ENCODE assay signal across 20 cellular contexts in the genomic region with DNA sequence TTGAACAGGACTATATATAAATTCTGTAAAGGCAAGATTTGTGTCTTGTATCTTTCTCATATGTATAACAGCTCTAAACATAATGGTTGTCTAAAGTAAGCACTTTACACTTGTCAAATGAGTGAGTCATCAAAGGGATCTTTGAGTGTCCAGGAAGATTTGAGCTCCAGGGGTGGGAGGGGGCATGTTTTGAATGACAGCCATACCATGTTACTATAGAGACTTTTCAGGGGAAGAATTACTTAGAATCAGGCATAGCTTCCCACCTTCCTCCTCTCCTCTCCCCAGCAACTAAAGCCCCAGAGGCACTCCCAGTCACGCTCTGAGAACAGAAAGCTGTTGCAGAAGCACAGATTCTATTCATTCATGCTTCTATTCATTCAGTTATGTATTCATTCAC.
DNase-seq lines count a peak whose midpoint lies in the region; ATAC-seq and TF ChIP-seq lines count a peak whose summit lies in the region.
"Had no signal": no experiment of that assay in that cellular context is flagged by ENCODE, and none has a peak within 500 bp of the region (broad histone marks: within the 10 kb centered on the region; RNA-seq: fewer than 3 reads in every experiment).

No MANE protein-coding gene starts in this region.

- DNase-seq in NCI-H345 (lab: John Stamatoyannopoulos, UW), result peak; percentile 17
- DNase-seq in NCI-H345 treated with DMSO at 0.1 percent for 48 hours (lab: John Stamatoyannopoulos, UW; ENCODE audit: unreplicated experiment), result no peak
- peak; percentile 3 for DNase-seq in coronary artery (ENCODE audit: low spot score)
- peak; percentile 6 for DNase-seq in kidney tubule cell (ENCODE audit: low spot score)
- no peak for DNase-seq in GM19238 (ENCODE audit: insufficient read length, low spot score)
- DNase-seq in stimulated activated CD4-positive, alpha-beta T cell treated with anti-CD3 and anti-CD28 coated beads, Interleukin-2, amount 100 ng/mL, for 48 hours, result no peak
- DNase-seq: 8988T; CD4-positive, alpha-beta T cell; DMS153; EL; NCI-H1417; NCI-H187 treated with DMSO at 0.1 percent for 48 hours; NCI-H2171; NCI-H446 treated with DMSO at 0.1 percent for 48 hours; Peyer's patch had no signal

- no peak overlapping the region for H3K4me3 ChIP-seq in coronary artery
- H3K4me3 ChIP-seq: GM12878, Peyer's patch had no signal

- no peak for TF ChIP-seq CTCF in coronary artery (IDR thresholded peaks at IDR 0.05)

- ATAC-seq in HG02798 (IDR thresholded peaks at IDR 0.05; ENCODE audit: poor library complexity, unreplicated experiment) (no peak), GM19023 (IDR thresholded peaks at IDR 0.05; ENCODE audit: unreplicated experiment) (no peak)
- ATAC-seq: GM12878, Right ventricle myocardium inferior had no signal

- H3K27ac ChIP-seq in coronary artery, result no peak overlapping the region
- H3K27ac ChIP-seq: KMS-11, Peyer's patch had no signal

Comparison
In these comparisons a context has a peak if more than half of its experiments do, and no peak if none do; other contexts are left out.
1. DNase-seq: peak in NCI-H345 (single experiment), coronary artery (single experiment) and kidney tubule cell (single experiment); none in NCI-H345 treated with DMSO at 0.1 percent for 48 hours (single experiment), GM19238 (single experiment) and stimulated activated CD4-positive, alpha-beta T cell treated with anti-CD3 and anti-CD28 coated beads, Interleukin-2, amount 100 ng/mL, for 48 hours (0 of 2).